34 cellular contexts compared by ENCODE assay signal in the genomic region with DNA sequence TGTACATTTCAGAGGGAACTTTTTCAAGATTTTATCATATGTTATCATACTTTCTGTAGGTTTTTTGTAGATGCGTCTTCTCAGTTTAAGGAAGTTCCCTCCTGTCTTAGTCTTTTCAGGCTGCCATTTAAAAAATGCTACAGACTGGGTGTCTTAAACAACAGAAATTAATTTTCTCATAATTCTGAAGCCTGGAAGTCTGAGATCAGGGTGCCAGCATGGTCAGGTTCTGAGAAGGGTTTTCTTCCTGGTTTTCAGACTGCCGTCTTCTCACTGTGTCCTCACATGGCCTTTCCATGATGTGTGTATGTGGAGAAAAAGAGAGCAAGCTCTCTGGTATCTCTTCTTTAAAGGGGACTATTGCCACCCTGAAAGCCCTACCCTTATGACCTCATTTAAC.
"Had no signal": no experiment of that assay in that cellular context is flagged by ENCODE, and none has a peak within 500 bp of the region (broad histone marks: within the 10 kb centered on the region; RNA-seq: fewer than 3 reads in every experiment).

No MANE protein-coding gene starts in this region.

- H3K4me2 ChIP-seq: KMS-11 had no signal

- H3K4me3 ChIP-seq: MG63 had no signal

- H3K27ac ChIP-seq: KMS-11 had no signal

- DNase-seq: Karpas-422, Kasumi-1, MG63, MM.1S, MV-4-11, NCI-H1048, NCI-H1092, NCI-H1092 treated with DMSO at 0.1 percent for 48 hours, NCI-H1105, NCI-H1105 treated with DMSO at 0.1 percent for 48 hours, NCI-H1417, NCI-H1417 treated with DMSO at 0.1 percent for 48 hours, NCI-H1436, NCI-H1436 treated with DMSO at 0.1 percent for 48 hours, NCI-H146, NCI-H1694, NCI-H1694 treated with DMSO at 0.1 percent for 48 hours, NCI-H187, NCI-H187 treated with DMSO at 0.1 percent for 48 hours, NCI-H1930, NCI-H2029, NCI-H2029 treated with DMSO at 0.1 percent for 48 hours, NCI-H2081, NCI-H2081 treated with DMSO at 0.1 percent for 48 hours, NCI-H2107, NCI-H2171, NCI-H2171 treated with DMSO at 0.1 percent for 48 hours, NCI-H2227 treated with DMSO at 0.1 percent for 48 hours, NCI-H226, NCI-H345, NCI-H446, NCI-H446 treated with DMSO at 0.1 percent for 48 hours, NCI-H510A had no signal

- H3K9ac ChIP-seq: KMS-11 had no signal

- H3K36me3 ChIP-seq: MG63 had no signal
